In the genomic region with DNA sequence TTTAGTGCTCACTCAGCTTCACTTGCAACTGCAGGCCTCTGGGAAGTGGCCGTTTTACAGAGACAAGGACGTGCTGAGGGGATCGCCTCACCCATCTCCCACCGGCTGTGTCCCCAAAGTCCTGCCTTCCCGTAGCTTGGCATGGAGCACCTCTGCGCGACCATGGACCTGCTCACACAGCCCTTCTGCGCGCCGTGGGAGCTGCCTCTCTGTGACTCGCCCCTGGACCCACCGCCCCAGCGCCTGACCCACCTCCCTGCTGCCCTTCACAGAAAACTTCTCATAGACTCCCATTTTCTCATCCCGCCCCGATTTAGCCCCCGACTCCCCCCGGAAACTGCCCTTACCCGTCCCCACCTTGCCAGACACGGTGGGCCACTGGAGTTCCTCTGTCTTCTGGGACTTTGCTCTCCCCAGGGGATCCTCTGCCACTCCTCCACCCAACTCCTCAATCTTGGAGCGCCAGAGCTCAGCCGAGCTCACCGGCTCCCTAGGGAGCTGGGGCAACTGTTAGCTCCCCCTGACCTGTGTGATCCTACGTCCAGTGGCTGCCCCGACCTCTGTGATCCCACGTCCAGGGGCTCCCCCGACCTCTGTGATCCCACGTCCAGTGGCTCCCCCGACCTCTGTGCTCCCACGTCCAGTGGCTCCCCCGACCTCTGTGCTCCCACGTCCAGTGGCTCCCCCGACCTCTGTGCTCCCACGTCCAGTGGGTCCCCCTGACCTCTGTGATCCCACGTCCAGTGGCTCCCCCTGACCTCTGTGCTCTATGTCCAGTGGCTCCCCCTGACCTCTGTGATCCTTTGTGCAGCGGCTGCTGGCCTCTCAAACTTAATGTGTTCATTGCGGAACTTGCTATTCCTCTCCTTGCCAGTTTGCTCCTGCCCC, we compare ENCODE assay signal across 1 cellular context.
TF ChIP-seq lines count a peak whose summit lies in the region.

No MANE protein-coding gene starts in this region.

TF ChIP-seq in GM23338, 12 proteins besides CTCF, POLR2A, EP300 and RAD21:
- no peak for TF ChIP-seq ZNF114 (CRISPR knock-in tag; IDR thresholded peaks at IDR 0.05)
- TF ChIP-seq, protein P1, sequence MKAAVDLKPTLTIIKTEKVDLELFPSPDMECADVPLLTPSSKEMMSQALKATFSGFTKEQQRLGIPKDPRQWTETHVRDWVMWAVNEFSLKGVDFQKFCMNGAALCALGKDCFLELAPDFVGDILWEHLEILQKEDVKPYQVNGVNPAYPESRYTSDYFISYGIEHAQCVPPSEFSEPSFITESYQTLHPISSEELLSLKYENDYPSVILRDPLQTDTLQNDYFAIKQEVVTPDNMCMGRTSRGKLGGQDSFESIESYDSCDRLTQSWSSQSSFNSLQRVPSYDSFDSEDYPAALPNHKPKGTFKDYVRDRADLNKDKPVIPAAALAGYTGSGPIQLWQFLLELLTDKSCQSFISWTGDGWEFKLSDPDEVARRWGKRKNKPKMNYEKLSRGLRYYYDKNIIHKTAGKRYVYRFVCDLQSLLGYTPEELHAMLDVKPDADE (IDR thresholded peaks at IDR 0.05) = no peak
- TF ChIP-seq POLR2AphosphoS5 (IDR thresholded peaks at IDR 0.05; ENCODE audit: low read depth) = no peak
- TF ChIP-seq ZNF331 (CRISPR knock-in tag; IDR thresholded peaks at IDR 0.05; ENCODE audit: low read depth) = no peak
- TF ChIP-seq EZH2 (IDR thresholded peaks at IDR 0.05; ENCODE audit: low read depth, unreplicated experiment) = no peak
- TF ChIP-seq, protein P2, sequence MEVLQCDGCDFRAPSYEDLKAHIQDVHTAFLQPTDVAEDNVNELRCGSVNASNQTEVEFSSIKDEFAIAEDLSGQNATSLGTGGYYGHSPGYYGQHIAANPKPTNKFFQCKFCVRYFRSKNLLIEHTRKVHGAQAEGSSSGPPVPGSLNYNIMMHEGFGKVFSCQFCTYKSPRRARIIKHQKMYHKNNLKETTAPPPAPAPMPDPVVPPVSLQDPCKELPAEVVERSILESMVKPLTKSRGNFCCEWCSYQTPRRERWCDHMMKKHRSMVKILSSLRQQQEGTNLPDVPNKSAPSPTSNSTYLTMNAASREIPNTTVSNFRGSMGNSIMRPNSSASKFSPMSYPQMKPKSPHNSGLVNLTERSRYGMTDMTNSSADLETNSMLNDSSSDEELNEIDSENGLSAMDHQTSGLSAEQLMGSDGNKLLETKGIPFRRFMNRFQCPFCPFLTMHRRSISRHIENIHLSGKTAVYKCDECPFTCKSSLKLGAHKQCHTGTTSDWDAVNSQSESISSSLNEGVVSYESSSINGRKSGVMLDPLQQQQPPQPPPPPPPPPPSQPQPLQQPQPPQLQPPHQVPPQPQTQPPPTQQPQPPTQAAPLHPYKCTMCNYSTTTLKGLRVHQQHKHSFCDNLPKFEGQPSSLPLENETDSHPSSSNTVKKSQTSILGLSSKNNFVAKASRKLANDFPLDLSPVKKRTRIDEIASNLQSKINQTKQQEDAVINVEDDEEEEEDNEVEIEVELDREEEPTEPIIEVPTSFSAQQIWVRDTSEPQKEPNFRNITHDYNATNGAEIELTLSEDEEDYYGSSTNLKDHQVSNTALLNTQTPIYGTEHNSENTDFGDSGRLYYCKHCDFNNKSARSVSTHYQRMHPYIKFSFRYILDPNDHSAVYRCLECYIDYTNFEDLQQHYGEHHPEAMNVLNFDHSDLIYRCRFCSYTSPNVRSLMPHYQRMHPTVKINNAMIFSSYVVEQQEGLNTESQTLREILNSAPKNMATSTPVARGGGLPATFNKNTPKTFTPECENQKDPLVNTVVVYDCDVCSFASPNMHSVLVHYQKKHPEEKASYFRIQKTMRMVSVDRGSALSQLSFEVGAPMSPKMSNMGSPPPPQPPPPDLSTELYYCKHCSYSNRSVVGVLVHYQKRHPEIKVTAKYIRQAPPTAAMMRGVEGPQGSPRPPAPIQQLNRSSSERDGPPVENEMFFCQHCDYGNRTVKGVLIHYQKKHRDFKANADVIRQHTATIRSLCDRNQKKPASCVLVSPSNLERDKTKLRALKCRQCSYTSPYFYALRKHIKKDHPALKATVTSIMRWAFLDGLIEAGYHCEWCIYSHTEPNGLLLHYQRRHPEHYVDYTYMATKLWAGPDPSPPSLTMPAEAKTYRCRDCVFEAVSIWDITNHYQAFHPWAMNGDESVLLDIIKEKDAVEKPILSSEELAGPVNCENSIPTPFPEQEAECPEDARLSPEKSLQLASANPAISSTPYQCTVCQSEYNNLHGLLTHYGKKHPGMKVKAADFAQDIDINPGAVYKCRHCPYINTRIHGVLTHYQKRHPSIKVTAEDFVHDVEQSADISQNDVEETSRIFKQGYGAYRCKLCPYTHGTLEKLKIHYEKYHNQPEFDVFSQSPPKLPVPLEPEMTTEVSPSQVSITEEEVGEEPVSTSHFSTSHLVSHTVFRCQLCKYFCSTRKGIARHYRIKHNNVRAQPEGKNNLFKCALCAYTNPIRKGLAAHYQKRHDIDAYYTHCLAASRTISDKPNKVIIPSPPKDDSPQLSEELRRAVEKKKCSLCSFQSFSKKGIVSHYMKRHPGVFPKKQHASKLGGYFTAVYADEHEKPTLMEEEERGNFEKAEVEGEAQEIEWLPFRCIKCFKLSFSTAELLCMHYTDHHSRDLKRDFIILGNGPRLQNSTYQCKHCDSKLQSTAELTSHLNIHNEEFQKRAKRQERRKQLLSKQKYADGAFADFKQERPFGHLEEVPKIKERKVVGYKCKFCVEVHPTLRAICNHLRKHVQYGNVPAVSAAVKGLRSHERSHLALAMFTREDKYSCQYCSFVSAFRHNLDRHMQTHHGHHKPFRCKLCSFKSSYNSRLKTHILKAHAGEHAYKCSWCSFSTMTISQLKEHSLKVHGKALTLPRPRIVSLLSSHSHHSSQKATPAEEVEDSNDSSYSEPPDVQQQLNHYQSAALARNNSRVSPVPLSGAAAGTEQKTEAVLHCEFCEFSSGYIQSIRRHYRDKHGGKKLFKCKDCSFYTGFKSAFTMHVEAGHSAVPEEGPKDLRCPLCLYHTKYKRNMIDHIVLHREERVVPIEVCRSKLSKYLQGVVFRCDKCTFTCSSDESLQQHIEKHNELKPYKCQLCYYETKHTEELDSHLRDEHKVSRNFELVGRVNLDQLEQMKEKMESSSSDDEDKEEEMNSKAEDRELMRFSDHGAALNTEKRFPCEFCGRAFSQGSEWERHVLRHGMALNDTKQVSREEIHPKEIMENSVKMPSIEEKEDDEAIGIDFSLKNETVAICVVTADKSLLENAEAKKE (CRISPR knock-in tag; IDR thresholded peaks at IDR 0.05) = no peak
- no peak for TF ChIP-seq EZH2phosphoT487 (IDR thresholded peaks at IDR 0.05; ENCODE audit: unreplicated experiment)
- TF ChIP-seq, protein P3, sequence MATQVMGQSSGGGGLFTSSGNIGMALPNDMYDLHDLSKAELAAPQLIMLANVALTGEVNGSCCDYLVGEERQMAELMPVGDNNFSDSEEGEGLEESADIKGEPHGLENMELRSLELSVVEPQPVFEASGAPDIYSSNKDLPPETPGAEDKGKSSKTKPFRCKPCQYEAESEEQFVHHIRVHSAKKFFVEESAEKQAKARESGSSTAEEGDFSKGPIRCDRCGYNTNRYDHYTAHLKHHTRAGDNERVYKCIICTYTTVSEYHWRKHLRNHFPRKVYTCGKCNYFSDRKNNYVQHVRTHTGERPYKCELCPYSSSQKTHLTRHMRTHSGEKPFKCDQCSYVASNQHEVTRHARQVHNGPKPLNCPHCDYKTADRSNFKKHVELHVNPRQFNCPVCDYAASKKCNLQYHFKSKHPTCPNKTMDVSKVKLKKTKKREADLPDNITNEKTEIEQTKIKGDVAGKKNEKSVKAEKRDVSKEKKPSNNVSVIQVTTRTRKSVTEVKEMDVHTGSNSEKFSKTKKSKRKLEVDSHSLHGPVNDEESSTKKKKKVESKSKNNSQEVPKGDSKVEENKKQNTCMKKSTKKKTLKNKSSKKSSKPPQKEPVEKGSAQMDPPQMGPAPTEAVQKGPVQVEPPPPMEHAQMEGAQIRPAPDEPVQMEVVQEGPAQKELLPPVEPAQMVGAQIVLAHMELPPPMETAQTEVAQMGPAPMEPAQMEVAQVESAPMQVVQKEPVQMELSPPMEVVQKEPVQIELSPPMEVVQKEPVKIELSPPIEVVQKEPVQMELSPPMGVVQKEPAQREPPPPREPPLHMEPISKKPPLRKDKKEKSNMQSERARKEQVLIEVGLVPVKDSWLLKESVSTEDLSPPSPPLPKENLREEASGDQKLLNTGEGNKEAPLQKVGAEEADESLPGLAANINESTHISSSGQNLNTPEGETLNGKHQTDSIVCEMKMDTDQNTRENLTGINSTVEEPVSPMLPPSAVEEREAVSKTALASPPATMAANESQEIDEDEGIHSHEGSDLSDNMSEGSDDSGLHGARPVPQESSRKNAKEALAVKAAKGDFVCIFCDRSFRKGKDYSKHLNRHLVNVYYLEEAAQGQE (IDR thresholded peaks at IDR 0.05; ENCODE audit: unreplicated experiment) = no peak
- TF ChIP-seq NANOG (IDR thresholded peaks at IDR 0.05; ENCODE audit: borderline replicate concordance) = no peak
